27 cellular contexts compared by ENCODE assay signal in genomic region chr12:124972211-124972610, GRCh38.
"Had no signal": no experiment of that assay in that cellular context is flagged by ENCODE, and none has a peak within 500 bp of the region (broad histone marks: within the 10 kb centered on the region; RNA-seq: fewer than 3 reads in every experiment).

No MANE protein-coding gene starts in this region.

- H3K27me3 ChIP-seq: heart right ventricle, hepatocyte, neutrophil, ovary, right atrium auricular region, suprapubic skin, tibial nerve, uterus had no signal

- H3K4me3 ChIP-seq: heart right ventricle, hepatocyte, left ventricle myocardium inferior, lung, ovary, right atrium auricular region, skin epidermis, suprapubic skin, thoracic aorta, tibial nerve, uterus had no signal

- H3K79me2 ChIP-seq: hepatocyte had no signal

- H3K4me3 Mint-ChIP-seq: mesothelial cell of epicardium; naive B cell; natural killer cell; stimulated activated naive CD8-positive, alpha-beta T cell treated with anti-CD3 and anti-CD28 coated beads, Interleukin-15, Interleukin-2, amounts not matched to agents 100 ng/mL and 50 ng/mL, for 24 hours; type B pancreatic cell had no signal

- ATAC-seq: heart right ventricle, natural killer cell, sciatic nerve had no signal

- DNase-seq: heart right ventricle; islet precursor cell; left ventricle myocardium inferior; mesendoderm; naive B cell; natural killer cell; occipital lobe; ovary; stimulated activated CD4-positive, alpha-beta T cell treated with anti-CD3 and anti-CD28 coated beads, Interleukin-12 subunit alpha, Interleukin-12 subunit beta, amount 100 ng/mL, for 4 hours; stimulated activated CD4-positive, alpha-beta T cell treated with anti-CD3 and anti-CD28 coated beads, Interleukin-15, amount 100 ng/mL, for 24 hours; stimulated activated CD4-positive, alpha-beta T cell treated with anti-CD3 and anti-CD28 coated beads, Interleukin-2, amount 100 ng/mL, for 24 hours; stimulated activated CD4-positive, alpha-beta T cell treated with anti-CD3 and anti-CD28 coated beads, Interleukin-4, amount 100 ng/mL, for 1 hour; stimulated activated naive CD4-positive, alpha-beta T cell; uterus had no signal

- H3K4me1 ChIP-seq: heart right ventricle, left ventricle myocardium inferior, right atrium auricular region, suprapubic skin, tibial nerve, uterus had no signal

- H3K4me2 ChIP-seq: hepatocyte had no signal

- H2AFZ ChIP-seq: hepatocyte had no signal

- H3K36me3 Mint-ChIP-seq: natural killer cell, type B pancreatic cell had no signal

- H3K4me1 Mint-ChIP-seq: mesothelial cell of epicardium, naive B cell, natural killer cell had no signal

- H3K9me3 ChIP-seq: heart right ventricle, left ventricle myocardium inferior, neutrophil, ovary, right atrium auricular region, suprapubic skin, thoracic aorta, tibial nerve, uterus had no signal

- H3K9me3 Mint-ChIP-seq: mesothelial cell of epicardium; natural killer cell; stimulated activated naive CD8-positive, alpha-beta T cell treated with anti-CD3 and anti-CD28 coated beads, Interleukin-15, Interleukin-2, amounts not matched to agents 100 ng/mL and 50 ng/mL, for 24 hours; type B pancreatic cell had no signal

- H3K27me3 Mint-ChIP-seq: naive B cell; progenitor cell of endocrine pancreas; stimulated activated naive CD8-positive, alpha-beta T cell treated with anti-CD3 and anti-CD28 coated beads, Interleukin-15, Interleukin-2, amounts not matched to agents 100 ng/mL and 50 ng/mL, for 24 hours; type B pancreatic cell had no signal

- H3K36me3 ChIP-seq: ovary, uterus had no signal

- H3K27ac ChIP-seq: heart right ventricle, hepatocyte, left ventricle myocardium inferior, neutrophil, ovary, right atrium auricular region, skin epidermis, suprapubic skin, thoracic aorta, tibial nerve, uterus had no signal

- H3K27ac Mint-ChIP-seq: mesothelial cell of epicardium; natural killer cell; progenitor cell of endocrine pancreas; stimulated activated naive CD8-positive, alpha-beta T cell treated with anti-CD3 and anti-CD28 coated beads, Interleukin-15, Interleukin-2, amounts not matched to agents 100 ng/mL and 50 ng/mL, for 24 hours; type B pancreatic cell had no signal
